ENCODE assay signal across 12 cellular contexts in the genomic region with DNA sequence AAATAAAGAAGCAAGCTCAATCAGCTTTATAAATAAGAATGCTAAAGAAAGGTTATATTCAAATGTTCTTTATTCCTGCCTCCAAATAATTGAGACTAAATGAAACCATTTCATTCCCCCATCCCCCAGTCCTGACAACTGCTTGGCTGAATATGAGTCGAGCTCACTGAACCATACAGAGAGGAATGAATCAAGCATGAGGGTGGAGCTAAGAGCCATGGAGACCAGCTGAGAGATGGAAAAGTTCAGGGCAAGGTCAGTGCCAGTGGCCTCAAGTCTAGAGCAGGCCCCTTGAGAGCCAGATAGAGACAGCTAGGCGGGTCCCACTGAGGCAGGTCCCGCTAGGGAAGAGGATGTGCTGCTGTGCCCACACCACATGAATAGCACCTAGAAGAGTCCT.
DNase-seq lines count a peak whose midpoint lies in the region; ATAC-seq lines count a peak whose summit lies in the region.
"Had no signal": no experiment of that assay in that cellular context is flagged by ENCODE, and none has a peak within 500 bp of the region (broad histone marks: within the 10 kb centered on the region; RNA-seq: fewer than 3 reads in every experiment).

No MANE protein-coding gene starts in this region.

- ATAC-seq in GM18870 (IDR thresholded peaks at IDR 0.05; ENCODE audit: unreplicated experiment) (peak; percentile 53), HG03039 (IDR thresholded peaks at IDR 0.05; ENCODE audit: unreplicated experiment) (no peak), GM18873 (IDR thresholded peaks at IDR 0.05; ENCODE audit: low FRiP score, unreplicated experiment) (no peak), HG02763 (IDR thresholded peaks at IDR 0.05; ENCODE audit: unreplicated experiment) (no peak)

- DNase-seq in AG08395 (ENCODE audit: low spot score), result peak; percentile 51
- peak; percentile 60 for DNase-seq in SK-N-DZ (ENCODE audit: low spot score)
- DNase-seq in glomerular visceral epithelial cell (ENCODE audit: extremely low spot score), result peak; percentile 77
- DNase-seq in amygdala (lab: John Stamatoyannopoulos, UW), result no peak
- DNase-seq: activated CD8-positive, alpha-beta memory T cell treated with anti-CD3 and anti-CD28 coated beads for 24 hours; CD4-positive, alpha-beta memory T cell; cerebellar nuclear complex; pancreas had no signal

Comparison
In these comparisons a context has a peak if more than half of its experiments do, and no peak if none do; other contexts are left out.
1. DNase-seq: peak in AG08395 (single experiment), SK-N-DZ (single experiment) and glomerular visceral epithelial cell (single experiment); none in amygdala (0 of 56).